Comparison of ENCODE assay signal across 8 cellular contexts in genomic region chr7:23544913-23545354, GRCh38. TPM values are rescaled to one million over a fixed set of nuclear protein-coding genes. Genes with fewer than 3 reads are reported as not detected.
DNase-seq lines count a peak whose midpoint lies in the region; ATAC-seq and TF ChIP-seq lines count a peak whose summit lies in the region.

No MANE protein-coding gene starts in this region.

- no peaks in the 10 kb centered on the region for H3K36me3 Mint-ChIP-seq in neural crest cell (ENCODE audit: low read depth)
- H3K36me3 Mint-ChIP-seq in T-helper 2 cell treated with Interferon-gamma antibody and Interleukin-4, amounts not matched to agents 5 μg/mL and 100 μg/mL, for 36 hours (ENCODE audit: low read depth): peaks cover 2% of the 10 kb centered on the region

- no peak overlapping the region for H3K4me3 Mint-ChIP-seq in neural crest cell
- H3K4me3 Mint-ChIP-seq in T-helper 2 cell treated with Interferon-gamma antibody and Interleukin-4, amounts not matched to agents 5 μg/mL and 100 μg/mL, for 36 hours: no peak overlapping the region

- peaks cover 5% of the 10 kb centered on the region for H3K4me1 Mint-ChIP-seq in neural crest cell
- peaks cover 15% of the 10 kb centered on the region for H3K4me1 Mint-ChIP-seq in T-helper 2 cell treated with Interferon-gamma antibody and Interleukin-4, amounts not matched to agents 5 μg/mL and 100 μg/mL, for 36 hours (ENCODE audit: low read depth)

- H3K27me3 Mint-ChIP-seq in neural crest cell (ENCODE audit: low read depth): no peaks in the 10 kb centered on the region
- H3K27me3 Mint-ChIP-seq in T-helper 2 cell treated with Interferon-gamma antibody and Interleukin-4, amounts not matched to agents 5 μg/mL and 100 μg/mL, for 36 hours (ENCODE audit: low read depth): peaks cover 7% of the 10 kb centered on the region

- H3K27ac Mint-ChIP-seq in neural crest cell (ENCODE audit: unreplicated experiment): no peak overlapping the region
- no peak overlapping the region for H3K27ac Mint-ChIP-seq in T-helper 2 cell treated with Interferon-gamma antibody and Interleukin-4, amounts not matched to agents 5 μg/mL and 100 μg/mL, for 36 hours

- H3K9me3 Mint-ChIP-seq in neural crest cell: no peaks in the 10 kb centered on the region
- H3K9me3 Mint-ChIP-seq in T-helper 2 cell treated with Interferon-gamma antibody and Interleukin-4, amounts not matched to agents 5 μg/mL and 100 μg/mL, for 36 hours: no peaks in the 10 kb centered on the region

- no peak overlapping the region for H3K4me3 ChIP-seq in AG10803 (ENCODE audit: low read length)

- ATAC-seq in GM18858 (IDR thresholded peaks at IDR 0.05; ENCODE audit: unreplicated experiment): peak; percentile 68
- peak; percentile 60 for ATAC-seq in HG03045 (IDR thresholded peaks at IDR 0.05; ENCODE audit: unreplicated experiment)

- TF ChIP-seq CTCF in AG10803 (conservative IDR thresholded peaks at IDR 0.05; ENCODE audit: low read length) (peak; percentile 47), neural crest cell (conservative IDR thresholded peaks at IDR 0.05) (peak; percentile 45)

- DNase-seq in AG10803 (ENCODE audit: low read depth): peak; percentile 22
- peak; percentile 59 for DNase-seq in NCI-H226
- DNase-seq in astrocyte of the hippocampus (ENCODE audit: low read depth, low spot score): peak; percentile 53
- DNase-seq in neural crest cell (ENCODE audit: low read depth, low spot score): no peak
- no peak for DNase-seq in T-helper 2 cell treated with Interferon-gamma antibody and Interleukin-4, amounts not matched to agents 5 μg/mL and 100 μg/mL, for 36 hours (ENCODE audit: low spot score)
- DNase-seq in GM19238 (ENCODE audit: insufficient read length, low spot score): no peak

RNA-seq across cellular contexts. Expression of gene TRA2A, which starts 13.2 kb away (rescaled TPM):
- 120 and 132 TPM in 2 replicates for total RNA-seq in neural crest cell

RNA-seq across cellular contexts. Expression of gene CCDC126, which starts 52.2 kb away (rescaled TPM):
- total RNA-seq in neural crest cell: 7.3 and 9.5 TPM in 2 replicates

Comparison
In these comparisons a context has a peak if more than half of its experiments do, and no peak if none do; other contexts are left out.
1. DNase-seq: peak in AG10803 (single experiment), NCI-H226 (single experiment) and astrocyte of the hippocampus (single experiment); none in neural crest cell (single experiment), T-helper 2 cell treated with Interferon-gamma antibody and Interleukin-4, amounts not matched to agents 5 μg/mL and 100 μg/mL, for 36 hours (single experiment) and GM19238 (single experiment).